In genomic region chr5:138148811-138149210, GRCh38 we compare ENCODE assay signal across 13 cellular contexts. TPM values are rescaled to one million over a fixed set of nuclear protein-coding genes. Genes with fewer than 3 reads are reported as not detected.
A peak's percentile ranks its signal among the peaks of the same experiment; 100 is the strongest.
DNase-seq lines count a peak whose midpoint lies in the region; ATAC-seq and TF ChIP-seq lines count a peak whose summit lies in the region.
"Had no signal": no experiment of that assay in that cellular context is flagged by ENCODE, and none has a peak within 500 bp of the region (broad histone marks: within the 10 kb centered on the region; RNA-seq: fewer than 3 reads in every experiment).

No MANE protein-coding gene starts in this region.

- intact Hi-C loops in PC-3 (cut with micrococcal nuclease) = no loop called here
- intact Hi-C loops in OCI-LY7 (cut with micrococcal nuclease; ENCODE audit: unreplicated experiment) = no loop called here

- H3K36me3 ChIP-seq in PC-3 (ENCODE audit: low read depth, low read length) (no peaks in the 10 kb centered on the region), mesenchymal stem cell (ENCODE audit: control insufficient read depth in 1 of 2, insufficient read depth in 2 of 2, low read depth in 1 of 2, low read length in 2 of 2) (no peaks in the 10 kb centered on the region), OCI-LY7 (ENCODE audit: insufficient read depth, low read length) (no peaks in the 10 kb centered on the region)
- H3K36me3 ChIP-seq: thoracic aorta had no signal

- H3K79me2 ChIP-seq in PC-3 (ENCODE audit: low read length) (no peaks in the 10 kb centered on the region), OCI-LY7 (ENCODE audit: insufficient read depth, low read depth, low read length) (no peaks in the 10 kb centered on the region)

- H4K91ac ChIP-seq in mesenchymal stem cell (ENCODE audit: low read length) = no peak overlapping the region

- H3K27ac ChIP-seq in PC-3 (ENCODE audit: low read length) = no peak overlapping the region
- no peak overlapping the region for H3K27ac ChIP-seq in mesenchymal stem cell (ENCODE audit: low read length, poor library complexity, severe bottlenecking)
- no peak overlapping the region for H3K27ac ChIP-seq in OCI-LY7 (ENCODE audit: low read depth, low read length, poor library complexity, severe bottlenecking)
- H3K27ac ChIP-seq: thoracic aorta had no signal

- POLR2A ChIA-PET in PC-3 (lab: Charles Lee; ENCODE audit: unreplicated experiment) = no interaction called here
- POLR2A ChIA-PET in OCI-LY7 (lab: Charles Lee) = no interaction called here

- H4K20me1 ChIP-seq in PC-3 (ENCODE audit: low read length) (no peaks in the 10 kb centered on the region), OCI-LY7 (ENCODE audit: insufficient read depth, low read length) (no peaks in the 10 kb centered on the region)

- peak; percentile 98 for ATAC-seq in PC-3

- no peak overlapping the region for H2BK5ac ChIP-seq in mesenchymal stem cell (ENCODE audit: low read depth, low read length, poor library complexity, severe bottlenecking)

- H2BK15ac ChIP-seq in mesenchymal stem cell (ENCODE audit: low read depth, poor library complexity, severe bottlenecking) = no peak overlapping the region

- H2AFZ ChIP-seq in PC-3 (ENCODE audit: low read length) (no peak overlapping the region), mesenchymal stem cell (ENCODE audit: low read depth, low read length) (no peak overlapping the region), OCI-LY7 (ENCODE audit: low read length) (no peak overlapping the region)

- H3K14ac ChIP-seq in mesenchymal stem cell (ENCODE audit: low read length in 2 of 2) = no peak overlapping the region

- no peak overlapping the region for H3K18ac ChIP-seq in mesenchymal stem cell (ENCODE audit: low read depth in 1 of 2, low read length in 2 of 2)

- no peak overlapping the region for H3K23ac ChIP-seq in mesenchymal stem cell (ENCODE audit: low read length in 2 of 2)

- H3K9me2 ChIP-seq in PC-3 (replicated peaks; ENCODE audit: low read length) (no peaks in the 10 kb centered on the region), OCI-LY7 (ENCODE audit: insufficient read depth, low read length) (no peaks in the 10 kb centered on the region)

- H2BK120ac ChIP-seq in mesenchymal stem cell (ENCODE audit: low read depth, low read length) = no peak overlapping the region

- BruUV-seq in PC-3 (replicated peaks; lab: Mats Ljungman, UMichigan) = no TSS peak
- no TSS peak for BruUV-seq in OCI-LY7 (replicated peaks; lab: Mats Ljungman, UMichigan)

- H3K27me3 ChIP-seq in PC-3 (ENCODE audit: low read length) (no peaks in the 10 kb centered on the region), mesenchymal stem cell (ENCODE audit: control insufficient read depth in 1 of 2, insufficient read depth in 1 of 2, low read length in 2 of 2) (no peaks in the 10 kb centered on the region)

- TF ChIP-seq CTCF in PC-3 (conservative IDR thresholded peaks at IDR 0.05; ENCODE audit: low read depth, low read length) = no peak
- no peak for TF ChIP-seq CTCF in epithelial cell of esophagus (IDR thresholded peaks at IDR 0.05; ENCODE audit: insufficient read depth, low read depth, low read length, missing control alignments)
- no peak for TF ChIP-seq CTCF in OCI-LY7 (conservative IDR thresholded peaks at IDR 0.05; ENCODE audit: low read length)

- no peak overlapping the region for H3K4me3 ChIP-seq in PC-3 (ENCODE audit: low read length)
- H3K4me3 ChIP-seq in epithelial cell of esophagus (ENCODE audit: low read length) = no peak overlapping the region
- H3K4me3 ChIP-seq in mesenchymal stem cell (ENCODE audit: insufficient read depth in 1 of 2, low read depth in 1 of 2, low read length in 2 of 2) = no peak overlapping the region
- no peak overlapping the region for H3K4me3 ChIP-seq in OCI-LY7 (ENCODE audit: low read depth, low read length, poor library complexity, severe bottlenecking)
- H3K4me3 ChIP-seq: thoracic aorta had no signal

- H3K4ac ChIP-seq in mesenchymal stem cell (ENCODE audit: low read depth in 1 of 2, low read length in 2 of 2) = no peak overlapping the region

- no peak overlapping the region for H2BK12ac ChIP-seq in mesenchymal stem cell (ENCODE audit: low read length in 2 of 2)

- DNase-seq in EH (ENCODE audit: low read depth) (peak; percentile 83), PC-3 (peak; percentile 73), epithelial cell of esophagus (ENCODE audit: low read depth) (peak; percentile 90), mesenchymal stem cell (peak; percentile 44), T-helper 2 cell (no peak), OCI-LY7 (ENCODE audit: low spot score) (no peak), NOMO-1 treated with DMSO at 0.1 percent for 48 hours (lab: John Stamatoyannopoulos, UW; ENCODE audit: unreplicated experiment) (no peak), NCI-H128 (lab: John Stamatoyannopoulos, UW; ENCODE audit: unreplicated experiment) (no peak)
- DNase-seq: NCI-H2029; SHP77; stimulated activated CD4-positive, alpha-beta T cell treated with anti-CD3 and anti-CD28 coated beads, Interleukin-4, amount 100 ng/mL, for 24 hours had no signal

- CTCF ChIA-PET in PC-3 (lab: Charles Lee) = no interaction called here
- CTCF ChIA-PET in OCI-LY7 (lab: Charles Lee; ENCODE audit: unreplicated experiment) = no interaction called here

- H3K4me1 ChIP-seq in PC-3 (ENCODE audit: insufficient read depth, low read length) (peaks cover 10% of the 10 kb centered on the region), mesenchymal stem cell (ENCODE audit: control insufficient read depth, insufficient read depth, low read depth, low read length) (no peaks in the 10 kb centered on the region), OCI-LY7 (ENCODE audit: insufficient read depth, low read length, poor library complexity, severe bottlenecking) (no peaks in the 10 kb centered on the region)

- H3K79me1 ChIP-seq in mesenchymal stem cell (replicated peaks; ENCODE audit: low read length, poor library complexity, severe bottlenecking) = no peaks in the 10 kb centered on the region

- H3K4me2 ChIP-seq in PC-3 (ENCODE audit: low read length) (no peak overlapping the region), mesenchymal stem cell (ENCODE audit: low read length, poor library complexity, severe bottlenecking) (no peak overlapping the region), OCI-LY7 (ENCODE audit: low read length) (no peak overlapping the region)

- H3K9ac ChIP-seq in PC-3 (ENCODE audit: low read length) (no peak overlapping the region), mesenchymal stem cell (ENCODE audit: low read length) (no peak overlapping the region)

- H4K8ac ChIP-seq in mesenchymal stem cell (ENCODE audit: low read length) = no peak overlapping the region

- no peaks in the 10 kb centered on the region for H3K9me3 ChIP-seq in PC-3 (ENCODE audit: low read length)
- H3K9me3 ChIP-seq in mesenchymal stem cell (ENCODE audit: control insufficient read depth, low read length) = no peaks in the 10 kb centered on the region
- no peaks in the 10 kb centered on the region for H3K9me3 ChIP-seq in OCI-LY7 (ENCODE audit: low read length)
- H3K9me3 ChIP-seq: thoracic aorta had no signal

- no peaks in the 10 kb centered on the region for H3F3A ChIP-seq in PC-3 (ENCODE audit: low read length, unreplicated experiment)

- no CpG with 5 or more reads among the region's 1 CpG for WGBS in mesenchymal stem cell

- H2AK5ac ChIP-seq in mesenchymal stem cell (ENCODE audit: low read length, severe bottlenecking) = no peak overlapping the region

RNA-seq across cellular contexts. Expression of gene NME5, which starts 9.6 kb away (rescaled TPM):
- total RNA-seq in PC-3 (2014; rRNA removed) (0.40 and 0.44 TPM in 2 replicates), OCI-LY7 (2022) (not detected in 2 replicates)
- 1.9 TPM for polyA plus RNA-seq in mesenchymal stem cell (2013, experiment 1 of 2)
- polyA plus RNA-seq in mesenchymal stem cell (2013, experiment 2 of 2) = 1.8 TPM
- total RNA-seq in OCI-LY7 (2014; rRNA removed; shearing (Covaris generic)) = not detected in 2 replicates
- total RNA-seq: activated CD8-positive, alpha-beta memory T cell treated with anti-CD3 and anti-CD28 coated beads for 36 hours had no signal

RNA-seq across cellular contexts. Expression of gene BRD8, which starts 29.6 kb away (rescaled TPM):
- total RNA-seq in PC-3 (2014; rRNA removed) = 30.5 and 35.6 TPM in 2 replicates
- polyA plus RNA-seq in mesenchymal stem cell (2013, experiment 1 of 2) = 25.7 TPM
- 24.8 TPM for polyA plus RNA-seq in mesenchymal stem cell (2013, experiment 2 of 2)
- 57.7 and 71.7 TPM in 2 replicates for total RNA-seq in OCI-LY7 (2014; rRNA removed; shearing (Covaris generic))
- total RNA-seq in OCI-LY7 (2022) = 92.7 and 108 TPM in 2 replicates

RNA-seq across cellular contexts. Expression of gene KIF20A, which starts 30.1 kb away (rescaled TPM):
- total RNA-seq in PC-3 (2014; rRNA removed) (55.5 and 59.0 TPM in 2 replicates), OCI-LY7 (2022) (65.1 and 76.7 TPM in 2 replicates)
- polyA plus RNA-seq in mesenchymal stem cell (2013, experiment 1 of 2) = 5.5 TPM
- polyA plus RNA-seq in mesenchymal stem cell (2013, experiment 2 of 2) = 5.5 TPM
- total RNA-seq in OCI-LY7 (2014; rRNA removed; shearing (Covaris generic)) = 63.1 and 74.5 TPM in 2 replicates

Comparison
In these comparisons a context has a peak if more than half of its experiments do, and no peak if none do; other contexts are left out.
1. DNase-seq: peak in EH (single experiment), PC-3 (single experiment), epithelial cell of esophagus (single experiment) and mesenchymal stem cell (single experiment); none in T-helper 2 cell (0 of 5), OCI-LY7 (single experiment), NOMO-1 treated with DMSO at 0.1 percent for 48 hours (single experiment) and NCI-H128 (single experiment).